In the genomic region with DNA sequence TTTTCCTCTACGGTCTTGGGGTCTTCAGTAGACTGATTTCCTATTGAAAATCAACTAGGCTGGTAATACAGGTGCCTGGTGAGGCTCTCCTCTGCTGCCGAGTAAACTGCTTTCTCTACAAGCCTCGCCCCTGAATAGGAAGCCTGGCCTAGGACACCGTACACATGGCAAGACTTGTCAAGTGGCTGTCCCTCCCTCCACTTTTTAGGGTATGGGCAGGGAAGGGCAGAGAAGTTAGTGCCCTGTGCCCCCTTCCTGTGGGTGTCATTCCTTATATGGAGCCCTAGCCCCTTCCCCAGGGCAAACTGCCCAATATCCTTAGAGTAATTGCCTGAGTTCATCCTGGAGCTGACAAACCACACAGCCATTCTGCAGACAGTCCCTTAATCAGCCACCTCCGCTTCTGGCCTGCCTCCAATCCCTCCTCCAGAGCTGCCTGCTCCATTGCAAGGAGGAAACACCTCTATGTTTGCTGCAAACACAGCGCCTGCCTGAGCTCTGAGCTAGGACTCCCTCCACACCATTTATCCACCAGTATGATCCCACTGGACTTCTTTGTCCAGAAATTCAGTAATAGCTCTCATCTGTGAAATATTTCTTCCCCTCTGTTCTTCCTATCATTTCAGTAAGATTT, we compare ENCODE assay signal across 8 cellular contexts.
DNase-seq lines count a peak whose midpoint lies in the region; ATAC-seq and TF ChIP-seq lines count a peak whose summit lies in the region.

No MANE protein-coding gene starts in this region.

- H3K36me3 ChIP-seq in left ventricle myocardium inferior, result no peaks in the 10 kb centered on the region

- H3K4me3 ChIP-seq in left ventricle myocardium inferior, result peak overlapping the region; percentile 34

- H3K9me3 ChIP-seq in left ventricle myocardium inferior (replicated peaks), result no peaks in the 10 kb centered on the region

- ATAC-seq in GM18511 (IDR thresholded peaks at IDR 0.05; ENCODE audit: unreplicated experiment) (no peak), GM19328 (IDR thresholded peaks at IDR 0.05; ENCODE audit: unreplicated experiment) (no peak)

- no peak for TF ChIP-seq CTCF in VCaP (conservative IDR thresholded peaks at IDR 0.05)
- TF ChIP-seq CTCF in left ventricle myocardium inferior (IDR thresholded peaks at IDR 0.05; ENCODE audit: borderline replicate concordance), result no peak

- peaks cover 31% of the 10 kb centered on the region for H3K4me1 ChIP-seq in left ventricle myocardium inferior

- H3K27ac ChIP-seq in VCaP (peak overlapping the region; percentile 64), left ventricle myocardium inferior (replicated peaks) (peak overlapping the region; percentile 32)

- peak; percentile 49 for DNase-seq in ELR (ENCODE audit: low read depth)
- peak; percentile 83 for DNase-seq in left ventricle myocardium inferior
- DNase-seq in renal cortical epithelial cell (ENCODE audit: low read depth), result peak; percentile 62
- DNase-seq in NCI-H82 treated with DMSO at 0.1 percent for 48 hours (lab: John Stamatoyannopoulos, UW; ENCODE audit: unreplicated experiment), result no peak
- DNase-seq in stimulated activated naive CD4-positive, alpha-beta T cell (lab: John Stamatoyannopoulos, UW), result no peak

- H3K27me3 ChIP-seq in left ventricle myocardium inferior (ENCODE audit: low read depth), result no peaks in the 10 kb centered on the region

- intact Hi-C loops in left ventricle myocardium inferior (cut with micrococcal nuclease), result loop anchor here (10.0 kb wide), 1 partner anchor 80 kb away; no protein-coding TSS in a partner anchor

Comparison
In these comparisons a context has a peak if more than half of its experiments do, and no peak if none do; other contexts are left out.
1. DNase-seq: peak in ELR (single experiment), left ventricle myocardium inferior (single experiment) and renal cortical epithelial cell (single experiment); none in NCI-H82 treated with DMSO at 0.1 percent for 48 hours (single experiment) and stimulated activated naive CD4-positive, alpha-beta T cell (0 of 6).